In the genomic region with DNA sequence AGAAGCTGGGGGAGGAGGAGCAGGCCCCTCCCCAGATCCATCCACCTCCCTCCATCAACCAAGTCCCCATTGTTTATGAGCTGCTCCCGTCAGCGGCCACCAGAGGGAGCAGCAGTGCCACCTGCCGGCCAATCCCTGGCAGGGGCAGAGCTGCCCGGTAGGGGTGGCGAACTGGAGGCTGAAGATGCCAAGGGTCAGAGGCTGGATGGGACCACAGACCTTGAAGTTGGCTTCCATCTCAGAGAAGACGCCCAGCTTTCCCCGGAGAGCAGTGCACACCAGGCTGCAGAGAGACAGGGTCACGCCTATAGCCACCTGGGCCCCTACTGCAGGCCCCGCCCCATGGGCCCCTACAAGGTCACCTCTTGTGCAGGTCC, we compare ENCODE assay signal across 8 cellular contexts. TPM values are rescaled to one million over a fixed set of nuclear protein-coding genes. Genes with fewer than 3 reads are reported as not detected.
DNase-seq lines count a peak whose midpoint lies in the region; ATAC-seq and TF ChIP-seq lines count a peak whose summit lies in the region.

No MANE protein-coding gene starts in this region.

- no peak overlapping the region for H3K9ac ChIP-seq in HCT116 (ENCODE audit: low read length)

- CTCF ChIA-PET in HCT116 (lab: Charles Lee), result interaction anchor here (1.0 to 3.1 kb wide), 25 partner anchors 11 to 270 kb away, joined by 3 to 38 read pairs (median 5); a partner anchor contains a TSS

- peaks cover 3% of the 10 kb centered on the region for H3K4me1 ChIP-seq in BE2C
- peaks cover 10 to 38% of the 10 kb centered on the region in 2 experiments for H3K4me1 ChIP-seq in HCT116 (ENCODE audit: control insufficient read depth in 1 of 2, insufficient read depth in 2 of 2, low read length in 2 of 2)

- POLR2A ChIA-PET in HCT116 (lab: Charles Lee), result interaction anchor here (0.8 to 1.6 kb wide), 8 partner anchors 9 to 173 kb away, joined by 3 to 9 read pairs (median 4); a partner anchor contains a TSS

- no peaks in the 10 kb centered on the region for H4K20me1 ChIP-seq in HCT116 (ENCODE audit: insufficient read depth)

- peak; percentile 100 for TF ChIP-seq CTCF in BE2C (IDR thresholded peaks at IDR 0.05; ENCODE audit: low read depth, low read length)
- TF ChIP-seq CTCF in HCT116 (IDR thresholded peaks at IDR 0.05 in 2 of 3, conservative IDR thresholded peaks at IDR 0.05 in 1 of 3; ENCODE audit: borderline replicate concordance in 1 of 3, insufficient read depth in 1 of 3, low read depth in 2 of 3, low read length in 2 of 3), result peak in 2 of 3 experiments; percentile 100; a peak in 4 of 6 replicates

- intact Hi-C loops in HCT116 (cut with micrococcal nuclease), result loop anchor here (1.0 kb wide), 2 partner anchors 105 to 173 kb away; no protein-coding TSS in a partner anchor

- H3K9me3 ChIP-seq in BE2C (no peaks in the 10 kb centered on the region), HCT116 (ENCODE audit: control insufficient read depth in 1 of 2, insufficient read depth in 1 of 2, low read depth in 1 of 2, low read length in 2 of 2) (no peaks in the 10 kb centered on the region)

- no peaks in the 10 kb centered on the region for H3K9me2 ChIP-seq in HCT116 (ENCODE audit: insufficient read depth)

- peak; percentile 84 for DNase-seq in BE2C
- no peak for DNase-seq in HCT116 (ENCODE audit: low read depth, low spot score)
- peak; percentile 66 for DNase-seq in NCI-H748 (lab: John Stamatoyannopoulos, UW; ENCODE audit: unreplicated experiment)
- peak; percentile 75 to 76 for DNase-seq in activated CD4-positive, alpha-beta T cell treated with anti-CD3 and anti-CD28 coated beads, Interleukin-2, amount 50 U/mL, for 4 hours
- DNase-seq in ecto neural progenitor cell (ENCODE audit: low spot score), result peak; percentile 87
- peak; percentile 81 to 90 for DNase-seq in lung microvascular endothelial cell (ENCODE audit: low read depth in 2 of 2)
- peak; percentile 62 to 67 for DNase-seq in stimulated activated CD8-positive, alpha-beta memory T cell treated with anti-CD3 and anti-CD28 coated beads, Interleukin-2, amount 100 ng/mL, for 1 hour (ENCODE audit: low read depth in 2 of 2)

- peak overlapping the region; percentile 14; the same call in 1 of the 2 replicates for H3K4me2 ChIP-seq in HCT116 (ENCODE audit: low read length)

- TF ChIP-seq RAD21 in HCT116 (IDR thresholded peaks at IDR 0.05; ENCODE audit: low read depth), result no peak

- H3K4me3 ChIP-seq in BE2C (ENCODE audit: low read depth, low read length) (no peak overlapping the region), HCT116 (replicated peaks in 1 of 2; ENCODE audit: low read depth in 1 of 2, low read length in 2 of 2) (no peak overlapping the region)

- RAD21 ChIA-PET in HCT116 (lab: Charles Lee; ENCODE audit: low non-redundant PET in 1 of 2, low total read pairs in 2 of 2, uncharacterized antibody in 2 of 2, unreplicated experiment in 2 of 2), result interaction anchor here in 1 of 2 experiments (0.6 to 1.3 kb wide), 4 partner anchors 57 to 173 kb away, joined by 3 to 4 read pairs (median 3); a partner anchor contains a TSS

- H3K27ac ChIP-seq in HCT116 (ENCODE audit: low read depth, low read length), result no peak overlapping the region; the same call in 1 of the 2 replicates

- no peak for TF ChIP-seq POLR2A in HCT116 (IDR thresholded peaks at IDR 0.05; ENCODE audit: borderline replicate concordance, extremely low read depth, insufficient read depth, insufficient read length)
- TF ChIP-seq POLR2A in GM18505 (IDR thresholded peaks at IDR 0.05; ENCODE audit: borderline replicate concordance, extremely low read depth, insufficient read depth, insufficient read length), result no peak

- H3K27me3 ChIP-seq in BE2C (no peaks in the 10 kb centered on the region), HCT116 (ENCODE audit: insufficient read depth, low read length) (no peaks in the 10 kb centered on the region)

- BruUV-seq in HCT116 (replicated peaks; lab: Mats Ljungman, UMichigan), result no TSS peak

- peaks cover 39% of the 10 kb centered on the region for H3K79me2 ChIP-seq in HCT116 (ENCODE audit: insufficient read depth, low read length)

- H2AFZ ChIP-seq in HCT116 (ENCODE audit: low read depth, low read length, poor library complexity, severe bottlenecking), result no peak overlapping the region

- ATAC-seq in HCT116 (peak; percentile 56), GM18505 (IDR thresholded peaks at IDR 0.05; ENCODE audit: unreplicated experiment) (no peak)

- H3K36me3 ChIP-seq in BE2C (peaks cover 35% of the 10 kb centered on the region), HCT116 (ENCODE audit: control insufficient read depth in 1 of 2, insufficient read depth in 2 of 2, low read length in 2 of 2) (peaks cover 14 to 50% of the 10 kb centered on the region in 2 experiments)

TF ChIP-seq in HCT116, 20 proteins besides CTCF, POLR2A, EP300 and RAD21:
- no peak for TF ChIP-seq EGR1 (IDR thresholded peaks at IDR 0.05; ENCODE audit: low read depth)
- no peak for TF ChIP-seq ZNF274 (IDR thresholded peaks at IDR 0.05; ENCODE audit: low read depth, low read length)
- TF ChIP-seq, protein P1, sequence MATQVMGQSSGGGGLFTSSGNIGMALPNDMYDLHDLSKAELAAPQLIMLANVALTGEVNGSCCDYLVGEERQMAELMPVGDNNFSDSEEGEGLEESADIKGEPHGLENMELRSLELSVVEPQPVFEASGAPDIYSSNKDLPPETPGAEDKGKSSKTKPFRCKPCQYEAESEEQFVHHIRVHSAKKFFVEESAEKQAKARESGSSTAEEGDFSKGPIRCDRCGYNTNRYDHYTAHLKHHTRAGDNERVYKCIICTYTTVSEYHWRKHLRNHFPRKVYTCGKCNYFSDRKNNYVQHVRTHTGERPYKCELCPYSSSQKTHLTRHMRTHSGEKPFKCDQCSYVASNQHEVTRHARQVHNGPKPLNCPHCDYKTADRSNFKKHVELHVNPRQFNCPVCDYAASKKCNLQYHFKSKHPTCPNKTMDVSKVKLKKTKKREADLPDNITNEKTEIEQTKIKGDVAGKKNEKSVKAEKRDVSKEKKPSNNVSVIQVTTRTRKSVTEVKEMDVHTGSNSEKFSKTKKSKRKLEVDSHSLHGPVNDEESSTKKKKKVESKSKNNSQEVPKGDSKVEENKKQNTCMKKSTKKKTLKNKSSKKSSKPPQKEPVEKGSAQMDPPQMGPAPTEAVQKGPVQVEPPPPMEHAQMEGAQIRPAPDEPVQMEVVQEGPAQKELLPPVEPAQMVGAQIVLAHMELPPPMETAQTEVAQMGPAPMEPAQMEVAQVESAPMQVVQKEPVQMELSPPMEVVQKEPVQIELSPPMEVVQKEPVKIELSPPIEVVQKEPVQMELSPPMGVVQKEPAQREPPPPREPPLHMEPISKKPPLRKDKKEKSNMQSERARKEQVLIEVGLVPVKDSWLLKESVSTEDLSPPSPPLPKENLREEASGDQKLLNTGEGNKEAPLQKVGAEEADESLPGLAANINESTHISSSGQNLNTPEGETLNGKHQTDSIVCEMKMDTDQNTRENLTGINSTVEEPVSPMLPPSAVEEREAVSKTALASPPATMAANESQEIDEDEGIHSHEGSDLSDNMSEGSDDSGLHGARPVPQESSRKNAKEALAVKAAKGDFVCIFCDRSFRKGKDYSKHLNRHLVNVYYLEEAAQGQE (IDR thresholded peaks at IDR 0.05; ENCODE audit: low read depth), result no peak
- TF ChIP-seq, protein P2, sequence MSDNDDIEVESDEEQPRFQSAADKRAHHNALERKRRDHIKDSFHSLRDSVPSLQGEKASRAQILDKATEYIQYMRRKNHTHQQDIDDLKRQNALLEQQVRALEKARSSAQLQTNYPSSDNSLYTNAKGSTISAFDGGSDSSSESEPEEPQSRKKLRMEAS (IDR thresholded peaks at IDR 0.05), result no peak
- TF ChIP-seq, protein P3, sequence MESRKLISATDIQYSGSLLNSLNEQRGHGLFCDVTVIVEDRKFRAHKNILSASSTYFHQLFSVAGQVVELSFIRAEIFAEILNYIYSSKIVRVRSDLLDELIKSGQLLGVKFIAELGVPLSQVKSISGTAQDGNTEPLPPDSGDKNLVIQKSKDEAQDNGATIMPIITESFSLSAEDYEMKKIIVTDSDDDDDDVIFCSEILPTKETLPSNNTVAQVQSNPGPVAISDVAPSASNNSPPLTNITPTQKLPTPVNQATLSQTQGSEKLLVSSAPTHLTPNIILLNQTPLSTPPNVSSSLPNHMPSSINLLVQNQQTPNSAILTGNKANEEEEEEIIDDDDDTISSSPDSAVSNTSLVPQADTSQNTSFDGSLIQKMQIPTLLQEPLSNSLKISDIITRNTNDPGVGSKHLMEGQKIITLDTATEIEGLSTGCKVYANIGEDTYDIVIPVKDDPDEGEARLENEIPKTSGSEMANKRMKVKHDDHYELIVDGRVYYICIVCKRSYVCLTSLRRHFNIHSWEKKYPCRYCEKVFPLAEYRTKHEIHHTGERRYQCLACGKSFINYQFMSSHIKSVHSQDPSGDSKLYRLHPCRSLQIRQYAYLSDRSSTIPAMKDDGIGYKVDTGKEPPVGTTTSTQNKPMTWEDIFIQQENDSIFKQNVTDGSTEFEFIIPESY (IDR thresholded peaks at IDR 0.05; ENCODE audit: extremely low read depth, insufficient replicate concordance, low read length), result no peak
- no peak for TF ChIP-seq FOSL1 (IDR thresholded peaks at IDR 0.05; ENCODE audit: low read depth)
- TF ChIP-seq CEBPB (IDR thresholded peaks at IDR 0.05; ENCODE audit: low read depth), result no peak
- TF ChIP-seq EZH2phosphoT487 (IDR thresholded peaks at IDR 0.05; ENCODE audit: borderline replicate concordance), result no peak
- no peak for TF ChIP-seq JUND (IDR thresholded peaks at IDR 0.05)
- no peak for TF ChIP-seq EZH2 (IDR thresholded peaks at IDR 0.05)
TF ChIP-seq in HCT116: peak in this region for 0.

RNA-seq across cellular contexts. Expression of a gene that starts 3.6 kb away (rescaled TPM):
- polyA plus RNA-seq in BE2C (2012; ENCODE audit: insufficient read depth, insufficient read length, low read depth), result 385 TPM
- 96.0 TPM for total RNA-seq in HCT116 (2021; ENCODE audit: unreplicated experiment)
- 124 and 137 TPM in 2 replicates for polyA plus RNA-seq in HCT116 (2012)
- total RNA-seq in lung microvascular endothelial cell, result 145 and 157 TPM in 2 replicates

RNA-seq across cellular contexts. Expression of a gene that starts 5.1 kb away (rescaled TPM):
- not detected for polyA plus RNA-seq in BE2C (2012; ENCODE audit: insufficient read depth, insufficient read length, low read depth)
- not detected for total RNA-seq in HCT116 (2021; ENCODE audit: unreplicated experiment)
- polyA plus RNA-seq in HCT116 (2012), result 0.25 and 0.44 TPM in 2 replicates
- 0.20 and 0.22 TPM in 2 replicates for total RNA-seq in lung microvascular endothelial cell

RNA-seq across cellular contexts. Expression of a gene that starts 5.8 kb away (rescaled TPM):
- polyA plus RNA-seq in BE2C (2012; ENCODE audit: insufficient read depth, insufficient read length, low read depth), result 205 TPM
- 84.3 TPM for total RNA-seq in HCT116 (2021; ENCODE audit: unreplicated experiment)
- 87.5 and 88.5 TPM in 2 replicates for polyA plus RNA-seq in HCT116 (2012)
- 51.9 and 56.0 TPM in 2 replicates for total RNA-seq in lung microvascular endothelial cell

RNA-seq across cellular contexts. Expression of a gene that starts 12.1 kb away (rescaled TPM):
- polyA plus RNA-seq in BE2C (2012; ENCODE audit: insufficient read depth, insufficient read length, low read depth), result 95.6 TPM
- total RNA-seq in HCT116 (2021; ENCODE audit: unreplicated experiment) (8.4 TPM), lung microvascular endothelial cell (17.7 and 23.2 TPM in 2 replicates)
- polyA plus RNA-seq in HCT116 (2012), result 6.1 and 6.9 TPM in 2 replicates

RNA-seq across cellular contexts. Expression of a gene that starts 15.5 kb away (rescaled TPM):
- not detected for polyA plus RNA-seq in BE2C (2012; ENCODE audit: insufficient read depth, insufficient read length, low read depth)
- 125 TPM for total RNA-seq in HCT116 (2021; ENCODE audit: unreplicated experiment)
- 243 and 251 TPM in 2 replicates for polyA plus RNA-seq in HCT116 (2012)
- total RNA-seq in lung microvascular endothelial cell, result 0.99 and 3.1 TPM in 2 replicates
